14 cellular contexts compared by ENCODE assay signal in the genomic region with DNA sequence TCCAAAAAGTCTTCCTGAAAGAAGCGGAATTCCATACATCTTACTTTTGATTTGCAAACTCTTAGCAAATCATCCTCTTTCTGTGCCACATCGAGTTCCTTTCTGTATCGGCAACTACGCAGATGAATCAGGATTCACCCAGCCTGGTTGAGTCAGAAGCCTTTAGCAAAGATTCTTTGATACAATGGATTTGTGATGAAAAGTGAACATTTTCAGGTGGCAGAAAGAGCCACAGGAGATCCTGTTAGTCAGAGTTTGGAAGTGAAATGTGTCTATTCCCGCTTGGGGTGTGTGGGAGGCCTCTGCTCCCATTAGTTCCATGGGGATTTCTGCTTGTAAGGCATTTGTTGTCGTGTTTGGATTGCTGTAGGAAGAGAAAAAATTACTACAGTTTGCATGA.
"Had no signal": no experiment of that assay in that cellular context is flagged by ENCODE, and none has a peak within 500 bp of the region (broad histone marks: within the 10 kb centered on the region; RNA-seq: fewer than 3 reads in every experiment).

No MANE protein-coding gene starts in this region.

- H3K36me3 ChIP-seq: left lung, right lobe of liver, upper lobe of left lung had no signal

- FAIRE-seq: islet of Langerhans had no signal

- H3K27me3 ChIP-seq: left lung, right lobe of liver, upper lobe of left lung had no signal

- H3K9me3 ChIP-seq: left lung, right lobe of liver, SK-N-SH, upper lobe of left lung had no signal

- DNase-seq: activated B cell treated with CpG ODN at 0.5 μM for 24 hours; activated CD4-positive, alpha-beta T cell treated with anti-CD3 and anti-CD28 coated beads, Interleukin-2, amount 50 U/mL, for 1 hour; activated naive CD4-positive, alpha-beta T cell treated with anti-CD3 and anti-CD28 coated beads for 36 hours; activated T-cell treated with anti-CD3 and anti-CD28 coated beads for 4 hours; cortex of kidney; effector memory CD4-positive, alpha-beta T cell; left lung; right lobe of liver; SK-N-SH; stimulated activated CD4-positive, alpha-beta T cell treated with anti-CD3 and anti-CD28 coated beads, Interleukin-12 subunit alpha, Interleukin-12 subunit beta, amount 100 ng/mL, for 4 hours; stimulated activated naive CD4-positive, alpha-beta T cell; upper lobe of left lung had no signal

- ATAC-seq: activated T-helper 17 cell treated with anti-CD3 and anti-CD28 coated beads, Interleukin-2, amount 50 U/mL, for 72 hours; left lung; right lobe of liver had no signal

- H3K4me1 ChIP-seq: left lung, right lobe of liver, upper lobe of left lung had no signal

- H3K4me3 ChIP-seq: left lung, right lobe of liver, upper lobe of left lung had no signal

- H3K27ac ChIP-seq: left lung, right lobe of liver, upper lobe of left lung had no signal
